ENCODE assay signal across 18 cellular contexts in genomic region chr5:34494111-34494755, GRCh38.
DNase-seq lines count a peak whose midpoint lies in the region; ATAC-seq and TF ChIP-seq lines count a peak whose summit lies in the region.
"Had no signal": no experiment of that assay in that cellular context is flagged by ENCODE, and none has a peak within 500 bp of the region (broad histone marks: within the 10 kb centered on the region; RNA-seq: fewer than 3 reads in every experiment).

No MANE protein-coding gene starts in this region.

- no peak overlapping the region for H3K4me3 Mint-ChIP-seq in nephron
- H3K4me3 Mint-ChIP-seq: activated CD4-positive, alpha-beta memory T cell treated with anti-CD3 and anti-CD28 coated beads for 36 hours; activated T-helper 17 cell treated with anti-CD3 and anti-CD28 coated beads, Interleukin-2, amount 50 U/mL, for 72 hours; CD4-positive, alpha-beta memory T cell; naive thymus-derived CD8-positive, alpha-beta T cell had no signal

- DNase-seq in EL, result peak; percentile 60
- peak; percentile 77 for DNase-seq in LHCN-M2 (ENCODE audit: low read depth)
- DNase-seq in choroid plexus epithelial cell (ENCODE audit: low read depth), result peak; percentile 70
- no peak for DNase-seq in NCI-H187 (lab: John Stamatoyannopoulos, UW)
- DNase-seq: activated CD4-positive, alpha-beta memory T cell treated with anti-CD3 and anti-CD28 coated beads for 36 hours; CD4-positive, alpha-beta memory T cell; heart right ventricle; KG1; naive thymus-derived CD8-positive, alpha-beta T cell; NCI-H2029 treated with DMSO at 0.1 percent for 48 hours; right cardiac atrium; stimulated activated CD4-positive, alpha-beta T cell treated with anti-CD3 and anti-CD28 coated beads, Interleukin-4, amount 100 ng/mL, for 24 hours had no signal

- ATAC-seq in HG03565 (IDR thresholded peaks at IDR 0.05; ENCODE audit: unreplicated experiment) (no peak), HG02885 (IDR thresholded peaks at IDR 0.05; ENCODE audit: poor library complexity, unreplicated experiment) (no peak), GM19324 (IDR thresholded peaks at IDR 0.05; ENCODE audit: low FRiP score, unreplicated experiment) (no peak)
- ATAC-seq: activated T-helper 17 cell treated with anti-CD3 and anti-CD28 coated beads, Interleukin-2, amount 50 U/mL, for 72 hours; heart right ventricle; naive thymus-derived CD8-positive, alpha-beta T cell; right cardiac atrium had no signal

- no peak for TF ChIP-seq CTCF in choroid plexus epithelial cell (conservative IDR thresholded peaks at IDR 0.05; ENCODE audit: low read depth, low read length)
- no peak for TF ChIP-seq CTCF in nephron (IDR thresholded peaks at IDR 0.05; ENCODE audit: unreplicated experiment in 3 of 3)

- H3K9me3 Mint-ChIP-seq in nephron, result no peaks in the 10 kb centered on the region
- H3K9me3 Mint-ChIP-seq: activated CD4-positive, alpha-beta memory T cell treated with anti-CD3 and anti-CD28 coated beads for 36 hours; activated T-helper 17 cell treated with anti-CD3 and anti-CD28 coated beads, Interleukin-2, amount 50 U/mL, for 72 hours; CD4-positive, alpha-beta memory T cell had no signal

- H3K27me3 Mint-ChIP-seq in nephron (ENCODE audit: low read depth), result peaks cover 7% of the 10 kb centered on the region

- peak overlapping the region; percentile 98 to 100 (median 98) for H3K27ac Mint-ChIP-seq in nephron
- H3K27ac Mint-ChIP-seq: activated CD4-positive, alpha-beta memory T cell treated with anti-CD3 and anti-CD28 coated beads for 36 hours; activated T-helper 17 cell treated with anti-CD3 and anti-CD28 coated beads, Interleukin-2, amount 50 U/mL, for 72 hours; CD4-positive, alpha-beta memory T cell had no signal

- H3K4me3 ChIP-seq in choroid plexus epithelial cell (ENCODE audit: low read depth, low read length), result no peak overlapping the region
- H3K4me3 ChIP-seq: heart right ventricle, SJCRH30 had no signal

- H3K36me3 Mint-ChIP-seq in nephron (ENCODE audit: low read depth), result no peaks in the 10 kb centered on the region
- H3K36me3 Mint-ChIP-seq: activated CD4-positive, alpha-beta memory T cell treated with anti-CD3 and anti-CD28 coated beads for 36 hours; CD4-positive, alpha-beta memory T cell; naive thymus-derived CD8-positive, alpha-beta T cell had no signal

- H3K4me1 Mint-ChIP-seq in nephron, result peaks cover 63% of the 10 kb centered on the region

Comparison
In these comparisons a context has a peak if more than half of its experiments do, and no peak if none do; other contexts are left out.
1. DNase-seq: peak in EL (single experiment), LHCN-M2 (single experiment) and choroid plexus epithelial cell (single experiment); none in NCI-H187 (0 of 2).